33 cellular contexts compared by ENCODE assay signal in genomic region chr19:53786744-53787143, GRCh38. TPM values are rescaled to one million over a fixed set of nuclear protein-coding genes. Genes with fewer than 3 reads are reported as not detected.
"Had no signal": no experiment of that assay in that cellular context is flagged by ENCODE, and none has a peak within 500 bp of the region (broad histone marks: within the 10 kb centered on the region; RNA-seq: fewer than 3 reads in every experiment).

No MANE protein-coding gene starts in this region.

- H3K27ac ChIP-seq: SJCRH30, SK-N-MC had no signal

- H3K9me3 ChIP-seq: SJCRH30 had no signal

- H3K4me1 ChIP-seq: SJCRH30 had no signal

- ATAC-seq: activated naive CD8-positive, alpha-beta T cell treated with anti-CD3 and anti-CD28 coated beads, Interleukin-2, amount 50 U/mL, for 24 hours; activated T-cell treated with anti-CD3 and anti-CD28 coated beads, Interleukin-2, amount 50 U/mL, for 4 hours; Panc1 had no signal

- DNase-seq: activated B cell treated with CpG ODN at 0.5 μM for 24 hours; activated CD4-positive, alpha-beta memory T cell treated with anti-CD3 and anti-CD28 coated beads for 36 hours; activated CD4-positive, alpha-beta T cell treated with anti-CD3 and anti-CD28 coated beads for 4 hours; activated CD4-positive, alpha-beta T cell treated with anti-CD3 and anti-CD28 coated beads, Interleukin-2, amount 50 U/mL, for 1 hour; activated CD4-positive, CD25-positive, alpha-beta regulatory T cell treated with anti-CD3 and anti-CD28 coated beads, Interleukin-2, amount 50 U/mL, for 72 hours; activated CD8-positive, alpha-beta memory T cell treated with anti-CD3 and anti-CD28 coated beads, Interleukin-2, amount 50 U/mL, for 4 hours; activated naive CD4-positive, alpha-beta T cell treated with anti-CD3 and anti-CD28 coated beads, Interleukin-2, amount 10 ng/mL, durations not matched to agents 7 days and 5 days; activated naive CD8-positive, alpha-beta T cell treated with anti-CD3 and anti-CD28 coated beads, Interleukin-2, amount 50 U/mL, for 24 hours; activated T-cell treated with anti-CD3 and anti-CD28 coated beads for 4 hours; activated T-cell treated with anti-CD3 and anti-CD28 coated beads, Interleukin-2, amount 50 U/mL, for 4 hours; anterior cingulate cortex; caudate nucleus; cerebellar nuclear complex; NCI-H1105; NCI-H1436; NCI-H1694; NCI-H1930; NCI-H2081 treated with DMSO at 0.1 percent for 48 hours; NCI-H226; NCI-H446 treated with DMSO at 0.1 percent for 48 hours; NCI-H524; NCI-H69; NCI-H82; SHP77; SJCRH30 had no signal

- H3K4me3 ChIP-seq: SJCRH30, SK-N-MC had no signal

- H3K36me3 ChIP-seq: SJCRH30 had no signal

- H3K27me3 ChIP-seq: SJCRH30 had no signal

RNA-seq across cellular contexts. Expression of gene NLRP12, which starts 37.4 kb away (rescaled TPM):
- total RNA-seq: activated B cell treated with CpG ODN at 0.5 μM for 24 hours; activated CD4-positive, alpha-beta memory T cell treated with anti-CD3 and anti-CD28 coated beads for 36 hours; activated T-cell treated with anti-CD3 and anti-CD28 coated beads, Interleukin-2, amount 50 U/mL, for 4 hours; activated T-helper 1 cell treated with anti-CD3 and anti-CD28 coated beads, Interleukin-12 subunit alpha, Interleukin-12 subunit beta, Interleukin-2, Interleukin-4 antibody, amounts not matched to agents 30 ng/mL and 10 ng/mL and 1 ng/mL, durations not matched to agents 14 hours and 24 hours and 36 hours; bronchial epithelial cell; MCF 10A; RPMI7951; SJCRH30; T-helper 1 cell treated with Interleukin-12 subunit alpha and Interleukin-12 subunit beta and Interleukin-4 antibody, amounts not matched to agents 30 ng/mL and 1 ng/mL, for 36 hours; T-helper 2 cell treated with Interferon-gamma antibody and Interleukin-4, amounts not matched to agents 100 ng/mL and 5 ng/mL, for 36 hours had no signal
